1 cellular context compared by ENCODE assay signal in the genomic region with DNA sequence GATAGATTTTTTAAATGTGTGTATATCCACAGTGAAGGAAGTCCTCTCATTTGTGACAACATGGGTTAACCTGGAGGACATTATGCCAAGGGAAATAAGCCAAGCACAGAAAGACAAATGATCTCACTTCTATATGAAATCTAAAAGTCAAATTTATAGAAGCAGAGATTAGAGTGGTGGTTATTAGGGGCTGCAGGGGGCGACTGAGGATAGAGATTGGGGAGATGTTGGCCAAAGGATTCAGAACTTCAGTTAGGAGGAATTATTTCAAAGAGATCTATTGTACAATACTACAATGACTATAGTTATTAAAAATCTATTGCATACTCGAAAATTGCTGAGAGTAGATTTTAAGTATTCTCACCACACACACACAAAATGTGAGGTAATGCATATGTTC.
TF ChIP-seq lines count a peak whose summit lies in the region.

No MANE protein-coding gene starts in this region.

TF ChIP-seq in H1, 55 proteins besides CTCF, POLR2A, EP300 and RAD21:
- TF ChIP-seq KDM4A (IDR thresholded peaks at IDR 0.05; ENCODE audit: low read depth, low read length, severe bottlenecking) (no peak), CREB1 (IDR thresholded peaks at IDR 0.05) (no peak), HDAC6 (IDR thresholded peaks at IDR 0.05; ENCODE audit: low read depth, low read length) (no peak), BACH1 (IDR thresholded peaks at IDR 0.05; ENCODE audit: low read length) (no peak), NANOG (IDR thresholded peaks at IDR 0.05; ENCODE audit: insufficient read depth, low read depth, low read length, poor library complexity, severe bottlenecking) (no peak), BCL11A (IDR thresholded peaks at IDR 0.05; ENCODE audit: low read depth in 2 of 2, low read length in 2 of 2) (no peak), SP1 (IDR thresholded peaks at IDR 0.05; ENCODE audit: low read depth, low read length) (no peak), SUZ12 (IDR thresholded peaks at IDR 0.05; ENCODE audit: low read length) (no peak), EZH2 (IDR thresholded peaks at IDR 0.05; ENCODE audit: low read depth, low read length, severe bottlenecking) (no peak)
- TF ChIP-seq, protein P1, sequence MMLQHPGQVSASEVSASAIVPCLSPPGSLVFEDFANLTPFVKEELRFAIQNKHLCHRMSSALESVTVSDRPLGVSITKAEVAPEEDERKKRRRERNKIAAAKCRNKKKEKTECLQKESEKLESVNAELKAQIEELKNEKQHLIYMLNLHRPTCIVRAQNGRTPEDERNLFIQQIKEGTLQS (IDR thresholded peaks at IDR 0.05; ENCODE audit: insufficient read depth, low read depth, low read length), result no peak
- TF ChIP-seq, protein P2, sequence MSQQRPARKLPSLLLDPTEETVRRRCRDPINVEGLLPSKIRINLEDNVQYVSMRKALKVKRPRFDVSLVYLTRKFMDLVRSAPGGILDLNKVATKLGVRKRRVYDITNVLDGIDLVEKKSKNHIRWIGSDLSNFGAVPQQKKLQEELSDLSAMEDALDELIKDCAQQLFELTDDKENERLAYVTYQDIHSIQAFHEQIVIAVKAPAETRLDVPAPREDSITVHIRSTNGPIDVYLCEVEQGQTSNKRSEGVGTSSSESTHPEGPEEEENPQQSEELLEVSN (IDR thresholded peaks at IDR 0.05), result no peak
TF ChIP-seq in H1: peak in this region for 0.
